1 cellular context compared by ENCODE assay signal in genomic region chr5:113178073-113178779, GRCh38.
TF ChIP-seq lines count a peak whose summit lies in the region.

No MANE protein-coding gene starts in this region.

TF ChIP-seq in SK-N-SH, 30 proteins besides CTCF, POLR2A, EP300 and RAD21 (continued from another document):
- TF ChIP-seq ZBTB33 (IDR thresholded peaks at IDR 0.05; ENCODE audit: borderline replicate concordance, low read depth) (no peak), YY1 (IDR thresholded peaks at IDR 0.05; ENCODE audit: low read depth) (no peak)
